ENCODE assay signal across 8 cellular contexts in the genomic region with DNA sequence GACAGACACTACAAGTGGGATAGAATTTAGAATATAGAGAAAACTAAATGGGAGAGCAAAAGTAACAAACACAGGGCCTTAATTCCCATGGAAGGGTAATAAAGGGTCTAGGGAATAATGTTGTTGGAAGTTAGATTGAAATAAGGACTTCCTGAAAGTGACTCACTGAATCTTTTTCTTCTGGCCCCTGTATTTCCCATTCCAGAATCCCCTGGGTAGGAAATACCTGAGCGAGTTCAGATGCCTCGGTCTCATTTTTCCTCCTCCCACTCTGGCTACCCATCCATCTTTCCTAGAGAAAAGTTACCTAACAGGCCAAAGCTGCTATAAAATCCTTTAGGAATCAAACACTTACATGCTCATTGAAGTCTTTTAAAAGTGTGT. TPM values are rescaled to one million over a fixed set of nuclear protein-coding genes. Genes with fewer than 3 reads are reported as not detected.
DNase-seq lines count a peak whose midpoint lies in the region; ATAC-seq and TF ChIP-seq lines count a peak whose summit lies in the region.

No MANE protein-coding gene starts in this region.

- no peaks in the 10 kb centered on the region for H3K9me3 Mint-ChIP-seq in progenitor cell of endocrine pancreas (ENCODE audit: low read depth)

- H4K20me1 ChIP-seq in DND-41 (ENCODE audit: insufficient read depth, low read length): peaks cover 10% of the 10 kb centered on the region

- no peaks in the 10 kb centered on the region for H3K36me3 Mint-ChIP-seq in progenitor cell of endocrine pancreas (ENCODE audit: insufficient read depth)

- H3K27me3 ChIP-seq in DND-41 (ENCODE audit: insufficient read depth, low read length, poor library complexity) (no peaks in the 10 kb centered on the region), RWPE2 (ENCODE audit: insufficient read depth, poor library complexity, severe bottlenecking) (no peaks in the 10 kb centered on the region)

- peaks cover 27% of the 10 kb centered on the region for H3K79me2 ChIP-seq in DND-41 (ENCODE audit: insufficient read depth, low read length)

- H3K9ac ChIP-seq in DND-41 (ENCODE audit: low read depth, low read length): peak overlapping the region; percentile 96

- peak overlapping the region; percentile 99 for H3K27ac Mint-ChIP-seq in progenitor cell of endocrine pancreas

- TF ChIP-seq CTCF in DND-41 (IDR thresholded peaks at IDR 0.05; ENCODE audit: borderline replicate concordance, extremely low read depth, low read length, poor library complexity, severe bottlenecking): no peak
- no peak for TF ChIP-seq CTCF in RWPE2 (IDR thresholded peaks at IDR 0.05; ENCODE audit: poor library complexity, severe bottlenecking)
- TF ChIP-seq CTCF in progenitor cell of endocrine pancreas (IDR thresholded peaks at IDR 0.05; ENCODE audit: unreplicated experiment): no peak
- no peak for TF ChIP-seq CTCF in lower leg skin (IDR thresholded peaks at IDR 0.05)

- 35 to 38% methylated on average over 2 of the region's 2 CpGs for WGBS in lower leg skin, 2 donors

- no peaks in the 10 kb centered on the region for H3K27me3 Mint-ChIP-seq in progenitor cell of endocrine pancreas

- H3K4me2 ChIP-seq in DND-41 (ENCODE audit: insufficient read depth, low read length): peak overlapping the region; percentile 60

- H3K36me3 ChIP-seq in DND-41 (ENCODE audit: insufficient read depth, low read length): peaks cover 4% of the 10 kb centered on the region; the same call in 1 of the 2 replicates
- H3K36me3 ChIP-seq in RWPE2 (ENCODE audit: low read depth): no peaks in the 10 kb centered on the region

- TF ChIP-seq POLR2A in lower leg skin (IDR thresholded peaks at IDR 0.05): no peak

- H3K4me3 ChIP-seq in DND-41 (ENCODE audit: low read depth in 1 of 2, low read length in 2 of 2) (no peak overlapping the region), RWPE2 (ENCODE audit: severe bottlenecking) (no peak overlapping the region), lower leg skin (ENCODE audit: low read depth, poor library complexity, severe bottlenecking) (no peak overlapping the region)

- DNase-seq in DND-41 (no peak), RWPE2 (ENCODE audit: low spot score) (no peak), epithelial cell of prostate (ENCODE audit: low read depth, low spot score) (no peak), progenitor cell of endocrine pancreas (ENCODE audit: low spot score, unreplicated experiment) (no peak), NCI-H2107 (lab: John Stamatoyannopoulos, UW) (no peak), lower leg skin (ENCODE audit: low spot score in 2 of 2) (no peak), pons (ENCODE audit: low spot score) (no peak)

- H3K4me1 ChIP-seq in DND-41 (ENCODE audit: insufficient read depth, low read length) (peaks cover 54% of the 10 kb centered on the region), RWPE2 (ENCODE audit: insufficient read depth, poor library complexity, severe bottlenecking) (peaks cover 41% of the 10 kb centered on the region)

- H3K4me1 Mint-ChIP-seq in progenitor cell of endocrine pancreas (ENCODE audit: low read depth): peaks cover 35% of the 10 kb centered on the region

- peak overlapping the region; percentile 54 for H3K4me3 Mint-ChIP-seq in progenitor cell of endocrine pancreas (ENCODE audit: low read depth)

- H2AFZ ChIP-seq in DND-41 (ENCODE audit: low read depth, low read length): no peak overlapping the region; the same call in 1 of the 2 replicates

- H3K9me3 ChIP-seq in DND-41 (ENCODE audit: insufficient read depth, low read length, severe bottlenecking) (no peaks in the 10 kb centered on the region), RWPE2 (ENCODE audit: severe bottlenecking) (no peaks in the 10 kb centered on the region)

- H3K27ac ChIP-seq in DND-41 (ENCODE audit: low read length) (peak overlapping the region; percentile 95), RWPE2 (ENCODE audit: poor library complexity, severe bottlenecking) (peak overlapping the region; percentile 96), epithelial cell of prostate (peak overlapping the region; percentile 96)

- intact Hi-C loops in lower leg skin (cut with DNase I; ENCODE audit: low total_unique reads): loop anchor here (5.0 kb wide), 1 partner anchor 41 kb away; no protein-coding TSS in a partner anchor

- ATAC-seq in DND-41 (ENCODE audit: insufficient read depth, low read depth) (no peak), RWPE2 (ENCODE audit: low read depth) (no peak), HG03460 (IDR thresholded peaks at IDR 0.05; ENCODE audit: unreplicated experiment) (no peak)

RNA-seq across cellular contexts. Expression of a gene that starts 3.1 kb away (rescaled TPM):
- 20.2 and 26.6 TPM in 2 replicates for total RNA-seq in progenitor cell of endocrine pancreas
- total RNA-seq in lower leg skin: 10 to 100 TPM; 32.1 to 67.3 (median 55.6) TPM
